In the genomic region with DNA sequence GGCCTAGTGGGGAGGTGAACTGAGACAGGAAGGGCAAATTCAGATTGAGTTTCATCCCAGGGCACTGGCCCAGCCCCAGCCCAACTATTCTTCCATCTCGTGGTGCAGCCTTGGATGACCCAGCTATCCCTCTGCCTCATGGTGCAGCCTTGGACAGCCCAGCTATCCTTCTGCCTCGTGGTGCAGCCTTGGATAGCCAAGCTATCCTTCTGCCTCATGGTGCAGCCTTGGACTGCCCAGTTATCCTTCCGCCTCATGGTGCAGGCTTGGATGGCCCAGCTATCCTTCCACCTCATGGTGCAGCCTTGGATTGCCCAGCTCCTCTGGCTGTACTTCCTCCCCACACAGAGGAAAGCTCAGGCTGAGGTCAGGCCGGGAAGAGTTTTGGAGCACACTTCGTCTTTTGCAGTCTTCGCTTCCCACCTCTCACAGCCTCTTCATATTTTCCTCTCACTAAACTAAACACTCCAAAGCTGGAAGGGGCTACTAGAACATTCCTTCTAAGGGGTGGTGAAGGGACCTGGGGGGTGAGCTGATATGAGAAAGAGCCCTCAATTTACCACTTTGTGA, we compare ENCODE assay signal across 3 cellular contexts.
TF ChIP-seq lines count a peak whose summit lies in the region.

No MANE protein-coding gene starts in this region.

TF ChIP-seq in A549, 52 proteins besides CTCF, POLR2A, EP300 and RAD21:
- TF ChIP-seq HOXB5 (CRISPR knock-in tag; IDR thresholded peaks at IDR 0.05) (no peak), KDM1A (IDR thresholded peaks at IDR 0.05; ENCODE audit: low read depth) (peak; percentile 64; the same call in 1 of the 2 replicates), ZFP36 (IDR thresholded peaks at IDR 0.05; ENCODE audit: borderline replicate concordance, partially characterized antibody) (peak; percentile 48), POLR2AphosphoS2 (conservative IDR thresholded peaks at IDR 0.05; ENCODE audit: low read length) (no peak)
- TF ChIP-seq, protein P1, sequence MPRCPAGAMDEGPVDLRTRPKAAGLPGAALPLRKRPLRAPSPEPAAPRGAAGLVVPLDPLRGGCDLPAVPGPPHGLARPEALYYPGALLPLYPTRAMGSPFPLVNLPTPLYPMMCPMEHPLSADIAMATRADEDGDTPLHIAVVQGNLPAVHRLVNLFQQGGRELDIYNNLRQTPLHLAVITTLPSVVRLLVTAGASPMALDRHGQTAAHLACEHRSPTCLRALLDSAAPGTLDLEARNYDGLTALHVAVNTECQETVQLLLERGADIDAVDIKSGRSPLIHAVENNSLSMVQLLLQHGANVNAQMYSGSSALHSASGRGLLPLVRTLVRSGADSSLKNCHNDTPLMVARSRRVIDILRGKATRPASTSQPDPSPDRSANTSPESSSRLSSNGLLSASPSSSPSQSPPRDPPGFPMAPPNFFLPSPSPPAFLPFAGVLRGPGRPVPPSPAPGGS (IDR thresholded peaks at IDR 0.05): no peak
- TF ChIP-seq, protein P2, sequence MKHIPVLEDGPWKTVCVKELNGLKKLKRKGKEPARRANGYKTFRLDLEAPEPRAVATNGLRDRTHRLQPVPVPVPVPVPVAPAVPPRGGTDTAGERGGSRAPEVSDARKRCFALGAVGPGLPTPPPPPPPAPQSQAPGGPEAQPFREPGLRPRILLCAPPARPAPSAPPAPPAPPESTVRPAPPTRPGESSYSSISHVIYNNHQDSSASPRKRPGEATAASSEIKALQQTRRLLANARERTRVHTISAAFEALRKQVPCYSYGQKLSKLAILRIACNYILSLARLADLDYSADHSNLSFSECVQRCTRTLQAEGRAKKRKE (CRISPR knock-in tag; IDR thresholded peaks at IDR 0.05; ENCODE audit: low read depth): no peak

TF ChIP-seq in HCT116, 20 proteins besides CTCF, POLR2A, EP300 and RAD21:
- TF ChIP-seq YY1 (IDR thresholded peaks at IDR 0.05; ENCODE audit: extremely low read depth, insufficient replicate concordance, low read depth, low read length) (no peak), CEBPB (IDR thresholded peaks at IDR 0.05; ENCODE audit: low read depth) (no peak), SIN3A (IDR thresholded peaks at IDR 0.05; ENCODE audit: low read depth) (no peak), JUND (IDR thresholded peaks at IDR 0.05) (no peak), CBX3 (IDR thresholded peaks at IDR 0.05; ENCODE audit: low read depth) (peak; percentile 100), EZH2 (IDR thresholded peaks at IDR 0.05) (no peak)
- TF ChIP-seq, protein P3, sequence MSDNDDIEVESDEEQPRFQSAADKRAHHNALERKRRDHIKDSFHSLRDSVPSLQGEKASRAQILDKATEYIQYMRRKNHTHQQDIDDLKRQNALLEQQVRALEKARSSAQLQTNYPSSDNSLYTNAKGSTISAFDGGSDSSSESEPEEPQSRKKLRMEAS (IDR thresholded peaks at IDR 0.05): no peak

TF ChIP-seq in K562, 482 proteins besides CTCF, POLR2A, EP300 and RAD21:
- TF ChIP-seq CBX3 (IDR thresholded peaks at IDR 0.05; ENCODE audit: borderline replicate concordance in 1 of 2, low read length in 2 of 2) (0 out of 3 replicates have a peak, but pooled peaks of 1 of the 2 experiments have one; percentile 35), KLF1 (tag; IDR thresholded peaks at IDR 0.05) (no peak), CEBPB (tag; IDR thresholded peaks at IDR 0.05) (no peak), ZNF124 (CRISPR knock-in tag; IDR thresholded peaks at IDR 0.05) (no peak), ZKSCAN8 (CRISPR knock-in tag; IDR thresholded peaks at IDR 0.05) (no peak), MEIS2 (IDR thresholded peaks at IDR 0.05; ENCODE audit: partially characterized antibody) (no peak), ZFP36 (IDR thresholded peaks at IDR 0.05; ENCODE audit: low read depth, low read length, partially characterized antibody) (peak; percentile 73), SNIP1 (IDR thresholded peaks at IDR 0.05; ENCODE audit: low read depth) (no peak), TRIM28 (IDR thresholded peaks at IDR 0.05) (peak; percentile 43; the same call in 1 of the 2 replicates), C11orf30 (IDR thresholded peaks at IDR 0.05; ENCODE audit: low read depth) (no peak), POLR2B (IDR thresholded peaks at IDR 0.05; ENCODE audit: low read depth, partially characterized antibody) (no peak), ZC3H11A (IDR thresholded peaks at IDR 0.05; ENCODE audit: low read depth, low read length) (0 out of 2 replicates have a peak, but pooled peaks have one; percentile 64), SMARCA5 (IDR thresholded peaks at IDR 0.05) (peak; percentile 28; the same call in 1 of the 2 replicates), ZNF668 (CRISPR knock-in tag; IDR thresholded peaks at IDR 0.05) (no peak), IRF2 (CRISPR knock-in tag; IDR thresholded peaks at IDR 0.05) (no peak), EHMT2 (IDR thresholded peaks at IDR 0.05) (no peak), KLF6 (CRISPR knock-in tag; IDR thresholded peaks at IDR 0.05; ENCODE audit: borderline replicate concordance) (no peak), MCM2 (IDR thresholded peaks at IDR 0.05; ENCODE audit: low read depth) (no peak), TSC22D4 (tag; IDR thresholded peaks at IDR 0.05) (no peak)
- TF ChIP-seq, protein P4, sequence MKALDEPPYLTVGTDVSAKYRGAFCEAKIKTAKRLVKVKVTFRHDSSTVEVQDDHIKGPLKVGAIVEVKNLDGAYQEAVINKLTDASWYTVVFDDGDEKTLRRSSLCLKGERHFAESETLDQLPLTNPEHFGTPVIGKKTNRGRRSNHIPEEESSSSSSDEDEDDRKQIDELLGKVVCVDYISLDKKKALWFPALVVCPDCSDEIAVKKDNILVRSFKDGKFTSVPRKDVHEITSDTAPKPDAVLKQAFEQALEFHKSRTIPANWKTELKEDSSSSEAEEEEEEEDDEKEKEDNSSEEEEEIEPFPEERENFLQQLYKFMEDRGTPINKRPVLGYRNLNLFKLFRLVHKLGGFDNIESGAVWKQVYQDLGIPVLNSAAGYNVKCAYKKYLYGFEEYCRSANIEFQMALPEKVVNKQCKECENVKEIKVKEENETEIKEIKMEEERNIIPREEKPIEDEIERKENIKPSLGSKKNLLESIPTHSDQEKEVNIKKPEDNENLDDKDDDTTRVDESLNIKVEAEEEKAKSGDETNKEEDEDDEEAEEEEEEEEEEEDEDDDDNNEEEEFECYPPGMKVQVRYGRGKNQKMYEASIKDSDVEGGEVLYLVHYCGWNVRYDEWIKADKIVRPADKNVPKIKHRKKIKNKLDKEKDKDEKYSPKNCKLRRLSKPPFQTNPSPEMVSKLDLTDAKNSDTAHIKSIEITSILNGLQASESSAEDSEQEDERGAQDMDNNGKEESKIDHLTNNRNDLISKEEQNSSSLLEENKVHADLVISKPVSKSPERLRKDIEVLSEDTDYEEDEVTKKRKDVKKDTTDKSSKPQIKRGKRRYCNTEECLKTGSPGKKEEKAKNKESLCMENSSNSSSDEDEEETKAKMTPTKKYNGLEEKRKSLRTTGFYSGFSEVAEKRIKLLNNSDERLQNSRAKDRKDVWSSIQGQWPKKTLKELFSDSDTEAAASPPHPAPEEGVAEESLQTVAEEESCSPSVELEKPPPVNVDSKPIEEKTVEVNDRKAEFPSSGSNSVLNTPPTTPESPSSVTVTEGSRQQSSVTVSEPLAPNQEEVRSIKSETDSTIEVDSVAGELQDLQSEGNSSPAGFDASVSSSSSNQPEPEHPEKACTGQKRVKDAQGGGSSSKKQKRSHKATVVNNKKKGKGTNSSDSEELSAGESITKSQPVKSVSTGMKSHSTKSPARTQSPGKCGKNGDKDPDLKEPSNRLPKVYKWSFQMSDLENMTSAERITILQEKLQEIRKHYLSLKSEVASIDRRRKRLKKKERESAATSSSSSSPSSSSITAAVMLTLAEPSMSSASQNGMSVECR (CRISPR knock-in tag; IDR thresholded peaks at IDR 0.05): no peak
- TF ChIP-seq, protein P5, sequence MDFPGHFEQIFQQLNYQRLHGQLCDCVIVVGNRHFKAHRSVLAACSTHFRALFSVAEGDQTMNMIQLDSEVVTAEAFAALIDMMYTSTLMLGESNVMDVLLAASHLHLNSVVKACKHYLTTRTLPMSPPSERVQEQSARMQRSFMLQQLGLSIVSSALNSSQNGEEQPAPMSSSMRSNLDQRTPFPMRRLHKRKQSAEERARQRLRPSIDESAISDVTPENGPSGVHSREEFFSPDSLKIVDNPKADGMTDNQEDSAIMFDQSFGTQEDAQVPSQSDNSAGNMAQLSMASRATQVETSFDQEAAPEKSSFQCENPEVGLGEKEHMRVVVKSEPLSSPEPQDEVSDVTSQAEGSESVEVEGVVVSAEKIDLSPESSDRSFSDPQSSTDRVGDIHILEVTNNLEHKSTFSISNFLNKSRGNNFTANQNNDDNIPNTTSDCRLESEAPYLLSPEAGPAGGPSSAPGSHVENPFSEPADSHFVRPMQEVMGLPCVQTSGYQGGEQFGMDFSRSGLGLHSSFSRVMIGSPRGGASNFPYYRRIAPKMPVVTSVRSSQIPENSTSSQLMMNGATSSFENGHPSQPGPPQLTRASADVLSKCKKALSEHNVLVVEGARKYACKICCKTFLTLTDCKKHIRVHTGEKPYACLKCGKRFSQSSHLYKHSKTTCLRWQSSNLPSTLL (IDR thresholded peaks at IDR 0.05): no peak
- TF ChIP-seq, protein P6, sequence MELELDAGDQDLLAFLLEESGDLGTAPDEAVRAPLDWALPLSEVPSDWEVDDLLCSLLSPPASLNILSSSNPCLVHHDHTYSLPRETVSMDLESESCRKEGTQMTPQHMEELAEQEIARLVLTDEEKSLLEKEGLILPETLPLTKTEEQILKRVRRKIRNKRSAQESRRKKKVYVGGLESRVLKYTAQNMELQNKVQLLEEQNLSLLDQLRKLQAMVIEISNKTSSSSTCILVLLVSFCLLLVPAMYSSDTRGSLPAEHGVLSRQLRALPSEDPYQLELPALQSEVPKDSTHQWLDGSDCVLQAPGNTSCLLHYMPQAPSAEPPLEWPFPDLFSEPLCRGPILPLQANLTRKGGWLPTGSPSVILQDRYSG (tag; conservative IDR thresholded peaks at IDR 0.05; ENCODE audit: low read depth): no peak
- TF ChIP-seq, protein P7, sequence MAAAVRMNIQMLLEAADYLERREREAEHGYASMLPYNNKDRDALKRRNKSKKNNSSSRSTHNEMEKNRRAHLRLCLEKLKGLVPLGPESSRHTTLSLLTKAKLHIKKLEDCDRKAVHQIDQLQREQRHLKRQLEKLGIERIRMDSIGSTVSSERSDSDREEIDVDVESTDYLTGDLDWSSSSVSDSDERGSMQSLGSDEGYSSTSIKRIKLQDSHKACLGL (CRISPR knock-in tag; IDR thresholded peaks at IDR 0.05; ENCODE audit: borderline replicate concordance, poor library complexity, severe bottlenecking): no peak
- TF ChIP-seq, protein P8, sequence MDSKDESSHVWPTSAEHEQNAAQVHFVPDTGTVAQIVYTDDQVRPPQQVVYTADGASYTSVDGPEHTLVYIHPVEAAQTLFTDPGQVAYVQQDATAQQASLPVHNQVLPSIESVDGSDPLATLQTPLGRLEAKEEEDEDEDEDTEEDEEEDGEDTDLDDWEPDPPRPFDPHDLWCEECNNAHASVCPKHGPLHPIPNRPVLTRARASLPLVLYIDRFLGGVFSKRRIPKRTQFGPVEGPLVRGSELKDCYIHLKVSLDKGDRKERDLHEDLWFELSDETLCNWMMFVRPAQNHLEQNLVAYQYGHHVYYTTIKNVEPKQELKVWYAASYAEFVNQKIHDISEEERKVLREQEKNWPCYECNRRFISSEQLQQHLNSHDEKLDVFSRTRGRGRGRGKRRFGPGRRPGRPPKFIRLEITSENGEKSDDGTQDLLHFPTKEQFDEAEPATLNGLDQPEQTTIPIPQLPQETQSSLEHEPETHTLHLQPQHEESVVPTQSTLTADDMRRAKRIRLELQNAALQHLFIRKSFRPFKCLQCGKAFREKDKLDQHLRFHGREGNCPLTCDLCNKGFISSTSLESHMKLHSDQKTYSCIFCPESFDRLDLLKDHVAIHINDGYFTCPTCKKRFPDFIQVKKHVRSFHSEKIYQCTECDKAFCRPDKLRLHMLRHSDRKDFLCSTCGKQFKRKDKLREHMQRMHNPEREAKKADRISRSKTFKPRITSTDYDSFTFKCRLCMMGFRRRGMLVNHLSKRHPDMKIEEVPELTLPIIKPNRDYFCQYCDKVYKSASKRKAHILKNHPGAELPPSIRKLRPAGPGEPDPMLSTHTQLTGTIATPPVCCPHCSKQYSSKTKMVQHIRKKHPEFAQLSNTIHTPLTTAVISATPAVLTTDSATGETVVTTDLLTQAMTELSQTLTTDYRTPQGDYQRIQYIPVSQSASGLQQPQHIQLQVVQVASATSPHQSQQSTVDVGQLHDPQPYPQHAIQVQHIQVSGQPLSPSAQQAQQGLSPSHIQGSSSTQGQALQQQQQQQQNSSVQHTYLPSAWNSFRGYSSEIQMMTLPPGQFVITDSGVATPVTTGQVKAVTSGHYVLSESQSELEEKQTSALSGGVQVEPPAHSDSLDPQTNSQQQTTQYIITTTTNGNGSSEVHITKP (IDR thresholded peaks at IDR 0.05; ENCODE audit: partially characterized antibody): no peak
- TF ChIP-seq, protein P9, sequence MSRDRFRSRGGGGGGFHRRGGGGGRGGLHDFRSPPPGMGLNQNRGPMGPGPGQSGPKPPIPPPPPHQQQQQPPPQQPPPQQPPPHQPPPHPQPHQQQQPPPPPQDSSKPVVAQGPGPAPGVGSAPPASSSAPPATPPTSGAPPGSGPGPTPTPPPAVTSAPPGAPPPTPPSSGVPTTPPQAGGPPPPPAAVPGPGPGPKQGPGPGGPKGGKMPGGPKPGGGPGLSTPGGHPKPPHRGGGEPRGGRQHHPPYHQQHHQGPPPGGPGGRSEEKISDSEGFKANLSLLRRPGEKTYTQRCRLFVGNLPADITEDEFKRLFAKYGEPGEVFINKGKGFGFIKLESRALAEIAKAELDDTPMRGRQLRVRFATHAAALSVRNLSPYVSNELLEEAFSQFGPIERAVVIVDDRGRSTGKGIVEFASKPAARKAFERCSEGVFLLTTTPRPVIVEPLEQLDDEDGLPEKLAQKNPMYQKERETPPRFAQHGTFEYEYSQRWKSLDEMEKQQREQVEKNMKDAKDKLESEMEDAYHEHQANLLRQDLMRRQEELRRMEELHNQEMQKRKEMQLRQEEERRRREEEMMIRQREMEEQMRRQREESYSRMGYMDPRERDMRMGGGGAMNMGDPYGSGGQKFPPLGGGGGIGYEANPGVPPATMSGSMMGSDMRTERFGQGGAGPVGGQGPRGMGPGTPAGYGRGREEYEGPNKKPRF (IDR thresholded peaks at IDR 0.05; ENCODE audit: low read depth, low read length): no peak
TF ChIP-seq in K562: peak in this region for 5.
